Comparison of ENCODE assay signal across 13 cellular contexts in genomic region chr5:77032635-77033034, GRCh38. TPM values are rescaled to one million over a fixed set of nuclear protein-coding genes. Genes with fewer than 3 reads are reported as not detected.
DNase-seq lines count a peak whose midpoint lies in the region; ATAC-seq and TF ChIP-seq lines count a peak whose summit lies in the region.
"Had no signal": no experiment of that assay in that cellular context is flagged by ENCODE, and none has a peak within 500 bp of the region (broad histone marks: within the 10 kb centered on the region; RNA-seq: fewer than 3 reads in every experiment).

No MANE protein-coding gene starts in this region.

- no peak overlapping the region for H3K4me3 ChIP-seq in CD4-positive, alpha-beta memory T cell (ENCODE audit: low read length in 2 of 2)
- no peak overlapping the region for H3K4me3 ChIP-seq in IMR-90 (ENCODE audit: insufficient read depth, low read depth, low read length)
- no peak overlapping the region for H3K4me3 ChIP-seq in PC-3 (ENCODE audit: low read length)

- CTCF ChIA-PET in CD4-positive, alpha-beta memory T cell (lab: Charles Lee; ENCODE audit: partially characterized antibody) = no interaction called here
- CTCF ChIA-PET in IMR-90 (lab: Yijun Ruan, JAX) = interaction anchor here (0.5 kb wide), 1 partner anchor 112 kb away, joined by 3 read pairs; no protein-coding TSS in a partner anchor
- CTCF ChIA-PET in T-cell (lab: Charles Lee) = interaction anchor here in 1 of 2 donors (0.5 to 1.1 kb wide), 2 partner anchors 12 to 772 kb away, joined by 3 read pairs; no protein-coding TSS in a partner anchor
- CTCF ChIA-PET in PC-3 (lab: Charles Lee) = no interaction called here

- H2AK5ac ChIP-seq in IMR-90 (ENCODE audit: low read depth, low read length) = no peak overlapping the region

- peaks cover 36% of the 10 kb centered on the region for H3K79me2 ChIP-seq in PC-3 (ENCODE audit: low read length)

- no peak overlapping the region for H3K14ac ChIP-seq in IMR-90 (replicated peaks; ENCODE audit: low read depth, low read length)

- in situ Hi-C loops in IMR-90 (cut with MboI; ENCODE audit: low sequenced_read_pairs) = no loop called here

- H3K23ac ChIP-seq in IMR-90 (ENCODE audit: low read depth, low read length) = no peak overlapping the region

- peak overlapping the region in 5 of 8 donors; percentile 25 to 57 (median 35) for H3K4me3 Mint-ChIP-seq in CD4-positive, alpha-beta memory T cell
- H3K4me3 Mint-ChIP-seq in T-cell (peak overlapping the region in 2 of 3 donors; percentile 50 to 76), nephron (peak overlapping the region; percentile 35 to 70 (median 58))

- POLR2A ChIA-PET in CD4-positive, alpha-beta memory T cell (lab: Charles Lee; ENCODE audit: partially characterized antibody) = no interaction called here
- POLR2A ChIA-PET in IMR-90 (lab: Charles Lee; ENCODE audit: unreplicated experiment) = no interaction called here
- POLR2A ChIA-PET in T-cell (lab: Charles Lee) = interaction anchor here in 1 of 2 donors (0.6 kb wide), 1 partner anchor 517 kb away, joined by 5 read pairs; no protein-coding TSS in a partner anchor
- POLR2A ChIA-PET in PC-3 (lab: Charles Lee; ENCODE audit: unreplicated experiment) = interaction anchor here (0.6 kb wide), 1 partner anchor 53 kb away, joined by 11 read pairs; no protein-coding TSS in a partner anchor

- H3K9me3 ChIP-seq in CD4-positive, alpha-beta memory T cell (ENCODE audit: control insufficient read depth in 1 of 2, low read length in 2 of 2) = peaks cover 0 to 7% of the 10 kb centered on the region in 2 donors
- H3K9me3 ChIP-seq in IMR-90 (ENCODE audit: control insufficient read depth, insufficient read depth, low read length) (no peaks in the 10 kb centered on the region; the same call in 1 of the 2 replicates), PC-3 (ENCODE audit: low read length) (peaks cover 12% of the 10 kb centered on the region; the same call in 1 of the 2 replicates)

- no peak overlapping the region for H3K18ac ChIP-seq in IMR-90 (ENCODE audit: low read depth, low read length)

- H3F3A ChIP-seq in PC-3 (ENCODE audit: low read length, unreplicated experiment) = no peaks in the 10 kb centered on the region

- no peak overlapping the region for H2BK20ac ChIP-seq in IMR-90 (ENCODE audit: low read depth, low read length)

- H3K9me3 Mint-ChIP-seq in CD4-positive, alpha-beta memory T cell = peaks cover 0 to 18% (median 10%) of the 10 kb centered on the region in 8 donors
- peaks cover 6 to 12% (median 10%) of the 10 kb centered on the region in 3 donors for H3K9me3 Mint-ChIP-seq in T-cell
- peaks cover 20% of the 10 kb centered on the region for H3K9me3 Mint-ChIP-seq in nephron

- no peaks in the 10 kb centered on the region for H4K20me1 ChIP-seq in IMR-90 (ENCODE audit: insufficient read depth, low read length)
- H4K20me1 ChIP-seq in PC-3 (ENCODE audit: low read length) = no peaks in the 10 kb centered on the region

- dilution Hi-C loops in IMR-90 (cut with HindIII; ENCODE audit: low sequenced_read_pairs, unreplicated experiment) = no loop called here

- H3K56ac ChIP-seq in IMR-90 (ENCODE audit: extremely low read depth, insufficient read depth, low read length) = no peak overlapping the region

- no peak overlapping the region for H2AK9ac ChIP-seq in IMR-90 (replicated peaks; ENCODE audit: low read depth, low read length, poor library complexity)

- no peak for TF ChIP-seq POLR2A in IMR-90 (IDR thresholded peaks at IDR 0.05; ENCODE audit: low read depth, low read length)

- intact Hi-C loops in CD4-positive, alpha-beta memory T cell (cut with micrococcal nuclease) = loop anchor here (5.0 to 10.0 kb wide), 2 partner anchors 165 to 298 kb away; no protein-coding TSS in a partner anchor
- intact Hi-C loops in IMR-90 (cut with micrococcal nuclease) = loop anchor here (5.0 kb wide), 1 partner anchor 315 kb away; the partner anchor contains the start of gene F2R
- intact Hi-C loops in PC-3 (cut with micrococcal nuclease) = loop anchor here (5.0 kb wide), 1 partner anchor 55 kb away; the partner anchor contains the start of gene ZBED3

- no peak overlapping the region for H4K8ac ChIP-seq in IMR-90 (ENCODE audit: low read depth in 2 of 2, low read length in 2 of 2)

- TF ChIP-seq RAD21 in IMR-90 (IDR thresholded peaks at IDR 0.05; ENCODE audit: low read length) = no peak

- no peak overlapping the region for H4K5ac ChIP-seq in IMR-90 (ENCODE audit: low read depth, low read length)

- peaks cover 8 to 27% of the 10 kb centered on the region in 2 experiments for H3K79me1 ChIP-seq in IMR-90 (ENCODE audit: low read depth in 1 of 2, low read length in 2 of 2)

- DNase-seq in CD4-positive, alpha-beta memory T cell = no peak
- DNase-seq in IMR-90 (no peak), T-cell (no peak), PC-3 (no peak), NCI-H1930 (lab: John Stamatoyannopoulos, UW) (no peak)
- DNase-seq in activated CD4-positive, alpha-beta T cell treated with anti-CD3 and anti-CD28 coated beads, Interleukin-2, amount 50 U/mL, for 48 hours = no peak
- DNase-seq: NCI-H1105, NCI-H1694, NCI-H69, SK-N-SH had no signal

- H4K91ac ChIP-seq in IMR-90 (ENCODE audit: insufficient read depth, low read depth, low read length) = no peak overlapping the region

- 0 out of 2 replicates have a peak, but pooled peaks cover 2% of the 10 kb centered on the region for H3K9me1 ChIP-seq in IMR-90 (ENCODE audit: insufficient read depth, low read length)

- H2BK15ac ChIP-seq in IMR-90 (ENCODE audit: low read depth, low read length) = no peak overlapping the region

- H2AFZ ChIP-seq in IMR-90 (replicated peaks; ENCODE audit: low read length, poor library complexity) (no peak overlapping the region), PC-3 (ENCODE audit: low read length) (no peak overlapping the region)

- peaks cover 14% of the 10 kb centered on the region for H3K36me3 ChIP-seq in CD4-positive, alpha-beta memory T cell (ENCODE audit: insufficient read depth, low read length)
- peaks cover 10% of the 10 kb centered on the region for H3K36me3 ChIP-seq in IMR-90 (ENCODE audit: control insufficient read depth, insufficient read depth, low read length)
- H3K36me3 ChIP-seq in PC-3 (ENCODE audit: low read depth, low read length) = peaks cover 18% of the 10 kb centered on the region

- no peaks in the 10 kb centered on the region for H3K27me3 ChIP-seq in CD4-positive, alpha-beta memory T cell (ENCODE audit: insufficient read depth, low read length)
- H3K27me3 ChIP-seq in IMR-90 (ENCODE audit: control insufficient read depth, insufficient read depth, low read length) (no peaks in the 10 kb centered on the region), PC-3 (ENCODE audit: low read length) (no peaks in the 10 kb centered on the region)

- ATAC-seq in IMR-90 (ENCODE audit: low read depth) (no peak), T-cell (replicated peaks in 1 of 4) (no peak), PC-3 (no peak)
- ATAC-seq: Panc1 had no signal

- H3K4ac ChIP-seq in IMR-90 (ENCODE audit: low read depth, low read length) = no peak overlapping the region

- peaks cover 34% of the 10 kb centered on the region for H3K4me1 ChIP-seq in CD4-positive, alpha-beta memory T cell (ENCODE audit: insufficient read depth, low read length)
- H3K4me1 ChIP-seq in IMR-90 (ENCODE audit: control insufficient read depth, insufficient read depth, low read length) (peaks cover 2% of the 10 kb centered on the region), PC-3 (ENCODE audit: insufficient read depth, low read length) (no peaks in the 10 kb centered on the region)

- H3K4me1 Mint-ChIP-seq in CD4-positive, alpha-beta memory T cell = peaks cover 26 to 49% (median 38%) of the 10 kb centered on the region in 4 donors
- H3K4me1 Mint-ChIP-seq in T-cell (peaks cover 33 to 56% (median 46%) of the 10 kb centered on the region in 3 donors), nephron (peaks cover 14% of the 10 kb centered on the region)

- no peak overlapping the region for H3K27ac ChIP-seq in CD4-positive, alpha-beta memory T cell (ENCODE audit: low read depth, low read length)
- H3K27ac ChIP-seq in IMR-90 (ENCODE audit: insufficient read depth, low read length) = no peak overlapping the region
- no peak overlapping the region for H3K27ac ChIP-seq in PC-3 (ENCODE audit: low read length)

- no CpG with 5 or more reads among the region's 4 CpGs for WGBS in IMR-90 (ENCODE audit: extremely low coverage in 2 of 2, insufficient read length in 1 of 2), 2 experiments

- no peak overlapping the region for H2BK5ac ChIP-seq in IMR-90 (ENCODE audit: low read depth, low read length, poor library complexity, severe bottlenecking)

- no peaks in the 10 kb centered on the region for H3K9me2 ChIP-seq in PC-3 (replicated peaks; ENCODE audit: low read length)
- H3K9me2 ChIP-seq: SK-N-SH had no signal

- no TSS peak for BruUV-seq in IMR-90 (replicated peaks; lab: Mats Ljungman, UMichigan)
- BruUV-seq in PC-3 (replicated peaks; lab: Mats Ljungman, UMichigan) = no TSS peak

- no peaks in the 10 kb centered on the region for H3K27me3 Mint-ChIP-seq in CD4-positive, alpha-beta memory T cell
- no peaks in the 10 kb centered on the region for H3K27me3 Mint-ChIP-seq in T-cell
- H3K27me3 Mint-ChIP-seq in nephron (ENCODE audit: low read depth) = peaks cover 4% of the 10 kb centered on the region
- H3K27me3 Mint-ChIP-seq: B cell had no signal

- TF ChIP-seq CTCF in IMR-90 (conservative IDR thresholded peaks at IDR 0.05; ENCODE audit: low read depth, low read length) (no peak), nephron (IDR thresholded peaks at IDR 0.05; ENCODE audit: unreplicated experiment in 3 of 3) (no peak), PC-3 (conservative IDR thresholded peaks at IDR 0.05; ENCODE audit: low read depth, low read length) (no peak)

- peaks cover 19 to 40% of the 10 kb centered on the region in 2 donors for H3K36me3 Mint-ChIP-seq in CD4-positive, alpha-beta memory T cell
- H3K36me3 Mint-ChIP-seq in T-cell = peaks cover 24% of the 10 kb centered on the region
- H3K36me3 Mint-ChIP-seq in nephron (ENCODE audit: low read depth) = peaks cover 45% of the 10 kb centered on the region

- H3K4me2 ChIP-seq in IMR-90 (ENCODE audit: low read depth, low read length) (no peak overlapping the region), PC-3 (ENCODE audit: low read length) (no peak overlapping the region)

- no peak overlapping the region for H3K27ac Mint-ChIP-seq in CD4-positive, alpha-beta memory T cell
- no peak overlapping the region for H3K27ac Mint-ChIP-seq in T-cell
- H3K27ac Mint-ChIP-seq in nephron = no peak overlapping the region
- H3K27ac Mint-ChIP-seq: B cell had no signal

- no peak overlapping the region for H2BK120ac ChIP-seq in IMR-90 (ENCODE audit: low read depth, low read length)

- H3K9ac ChIP-seq in IMR-90 (ENCODE audit: low read depth, low read length) (no peak overlapping the region), PC-3 (ENCODE audit: low read length) (no peak overlapping the region)
- H3K9ac ChIP-seq: SK-N-SH had no signal

RNA-seq across cellular contexts. Expression of gene AGGF1, which starts 2.4 kb away (rescaled TPM):
- 10 to 100 TPM; 29.4 to 29.6 TPM for total RNA-seq in CD4-positive, alpha-beta memory T cell
- polyA plus RNA-seq in CD4-positive, alpha-beta memory T cell = 10 to 100 TPM; 14.2 to 36.1 TPM
- total RNA-seq in IMR-90 (2012; rRNA removed) (7.3 and 12.8 TPM in 2 replicates), T-cell (10 to 100 TPM; 16.7 to 32.7 (median 27.5) TPM), PC-3 (2014; rRNA removed) (14.4 and 21.0 TPM in 2 replicates)
- polyA plus RNA-seq in IMR-90 (2012; rRNA removed) = 8.4 and 9.3 TPM in 2 replicates
- 3.8 and 4.3 TPM in 2 replicates for polyA plus RNA-seq in IMR-90 (2012; cell fraction: cytosol; rRNA removed)
- polyA plus RNA-seq in IMR-90 (2012; cell fraction: nucleus; rRNA removed; ENCODE audit: low replicate concordance) = 6.8 and 8.0 TPM in 2 replicates

RNA-seq across cellular contexts. Expression of gene ZBED3, which starts 54.5 kb away (rescaled TPM):
- 1 to 10 TPM in 1 of 2 experiments, under 1 TPM in 1; 0.67 to 1.4 TPM for total RNA-seq in CD4-positive, alpha-beta memory T cell
- polyA plus RNA-seq in CD4-positive, alpha-beta memory T cell = 1 to 10 TPM in 1 of 2 donors, under 1 TPM in 1; 0.15 to 1.1 TPM
- total RNA-seq in IMR-90 (2012; rRNA removed) = 0.18 and 0.28 TPM in 2 replicates
- polyA plus RNA-seq in IMR-90 (2012; rRNA removed) = 2.2 and 2.5 TPM in 2 replicates
- 1.0 and 2.0 TPM in 2 replicates for polyA plus RNA-seq in IMR-90 (2012; cell fraction: cytosol; rRNA removed)
- 1.8 and 3.5 TPM in 2 replicates for polyA plus RNA-seq in IMR-90 (2012; cell fraction: nucleus; rRNA removed; ENCODE audit: low replicate concordance)
- total RNA-seq in T-cell = 1 to 10 TPM; 2.9 to 5.1 (median 4.3) TPM
- 1.3 and 9.8 TPM in 2 replicates for total RNA-seq in PC-3 (2014; rRNA removed)
